Comparison of ENCODE assay signal across 1 cellular context in the genomic region with DNA sequence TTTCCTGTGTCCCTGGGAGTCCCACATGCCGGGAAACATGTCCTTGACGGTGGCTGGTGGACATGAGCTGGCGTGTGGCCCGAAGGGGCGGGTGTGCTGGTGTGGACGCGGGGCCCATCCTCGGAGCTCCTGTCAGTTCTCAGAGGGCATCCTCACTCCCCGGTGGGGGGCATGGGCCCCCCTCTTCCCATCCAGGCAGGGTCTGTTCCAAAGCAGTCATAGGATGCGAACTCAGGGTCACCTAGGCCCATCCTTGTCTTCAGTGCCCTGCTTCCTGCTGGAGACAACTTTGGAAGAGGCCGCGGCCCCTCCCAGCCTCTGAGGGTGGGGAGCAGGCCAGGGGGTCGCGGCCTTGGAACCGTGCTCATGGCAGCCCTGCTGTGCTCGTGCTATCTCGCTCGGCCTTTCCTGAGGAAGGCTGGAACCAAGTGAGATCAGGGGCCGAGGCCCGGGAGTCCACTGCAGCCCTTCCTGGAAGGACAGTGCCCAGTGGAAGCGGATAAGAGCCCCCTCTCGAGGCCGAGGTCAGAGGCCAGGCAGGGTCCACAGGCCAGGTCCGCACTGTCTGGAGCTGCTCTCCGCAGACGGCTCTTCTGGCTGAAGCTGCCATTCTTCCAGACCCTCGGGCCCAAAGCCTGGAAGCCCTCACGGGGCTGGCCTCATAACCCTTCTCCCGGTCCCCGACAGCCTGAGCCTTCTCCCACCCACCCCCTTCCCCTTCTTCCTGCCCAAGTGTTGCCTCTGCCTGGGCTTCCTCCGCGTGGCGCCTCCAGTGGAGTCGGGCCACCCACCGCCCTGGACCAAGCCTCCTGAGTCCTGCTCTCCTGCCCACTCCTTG.
TF ChIP-seq lines count a peak whose summit lies in the region.

No MANE protein-coding gene starts in this region.

TF ChIP-seq in SK-N-SH, 30 proteins besides CTCF, POLR2A, EP300 and RAD21 (continued from another document):
- TF ChIP-seq EZH2phosphoT487 (IDR thresholded peaks at IDR 0.05; ENCODE audit: borderline replicate concordance, low read depth) (no peak), POLR2AphosphoS5 (IDR thresholded peaks at IDR 0.05; ENCODE audit: low read depth, low read length) (no peak), RFX5 (IDR thresholded peaks at IDR 0.05; ENCODE audit: low read length) (no peak), NRF1 (IDR thresholded peaks at IDR 0.05; ENCODE audit: low read depth, low read length) (no peak), YY1 (IDR thresholded peaks at IDR 0.05; ENCODE audit: low read depth) (no peak), REST (IDR thresholded peaks at IDR 0.05; ENCODE audit: low read depth, low read length) (no peak), RXRA (IDR thresholded peaks at IDR 0.05; ENCODE audit: borderline replicate concordance, low read depth) (no peak)
- TF ChIP-seq, protein P1, sequence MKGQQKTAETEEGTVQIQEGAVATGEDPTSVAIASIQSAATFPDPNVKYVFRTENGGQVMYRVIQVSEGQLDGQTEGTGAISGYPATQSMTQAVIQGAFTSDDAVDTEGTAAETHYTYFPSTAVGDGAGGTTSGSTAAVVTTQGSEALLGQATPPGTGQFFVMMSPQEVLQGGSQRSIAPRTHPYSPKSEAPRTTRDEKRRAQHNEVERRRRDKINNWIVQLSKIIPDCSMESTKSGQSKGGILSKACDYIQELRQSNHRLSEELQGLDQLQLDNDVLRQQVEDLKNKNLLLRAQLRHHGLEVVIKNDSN (IDR thresholded peaks at IDR 0.05; ENCODE audit: borderline replicate concordance, low read depth): no peak
- TF ChIP-seq, protein P2, sequence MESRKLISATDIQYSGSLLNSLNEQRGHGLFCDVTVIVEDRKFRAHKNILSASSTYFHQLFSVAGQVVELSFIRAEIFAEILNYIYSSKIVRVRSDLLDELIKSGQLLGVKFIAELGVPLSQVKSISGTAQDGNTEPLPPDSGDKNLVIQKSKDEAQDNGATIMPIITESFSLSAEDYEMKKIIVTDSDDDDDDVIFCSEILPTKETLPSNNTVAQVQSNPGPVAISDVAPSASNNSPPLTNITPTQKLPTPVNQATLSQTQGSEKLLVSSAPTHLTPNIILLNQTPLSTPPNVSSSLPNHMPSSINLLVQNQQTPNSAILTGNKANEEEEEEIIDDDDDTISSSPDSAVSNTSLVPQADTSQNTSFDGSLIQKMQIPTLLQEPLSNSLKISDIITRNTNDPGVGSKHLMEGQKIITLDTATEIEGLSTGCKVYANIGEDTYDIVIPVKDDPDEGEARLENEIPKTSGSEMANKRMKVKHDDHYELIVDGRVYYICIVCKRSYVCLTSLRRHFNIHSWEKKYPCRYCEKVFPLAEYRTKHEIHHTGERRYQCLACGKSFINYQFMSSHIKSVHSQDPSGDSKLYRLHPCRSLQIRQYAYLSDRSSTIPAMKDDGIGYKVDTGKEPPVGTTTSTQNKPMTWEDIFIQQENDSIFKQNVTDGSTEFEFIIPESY (IDR thresholded peaks at IDR 0.05; ENCODE audit: borderline replicate concordance, low read depth): no peak
